Comparison of ENCODE assay signal across 13 cellular contexts in genomic region chr1:33392639-33393038, GRCh38. TPM values are rescaled to one million over a fixed set of nuclear protein-coding genes. Genes with fewer than 3 reads are reported as not detected.
DNase-seq lines count a peak whose midpoint lies in the region; ATAC-seq, FAIRE-seq and TF ChIP-seq lines count a peak whose summit lies in the region.
"Had no signal": no experiment of that assay in that cellular context is flagged by ENCODE, and none has a peak within 500 bp of the region (broad histone marks: within the 10 kb centered on the region; RNA-seq: fewer than 3 reads in every experiment).

No MANE protein-coding gene starts in this region.

- H2AFZ ChIP-seq in K562 (ENCODE audit: low read depth, low read length) (no peak overlapping the region), mammary epithelial cell (ENCODE audit: low read depth, low read length) (no peak overlapping the region)

- no peaks in the 10 kb centered on the region for H4K20me1 ChIP-seq in K562 (replicated peaks; ENCODE audit: control insufficient read depth, insufficient read depth, low read length)
- H4K20me1 ChIP-seq in mammary epithelial cell (ENCODE audit: insufficient read depth, low read length), result no peaks in the 10 kb centered on the region

- BruUV-seq in K562 (replicated peaks; lab: Mats Ljungman, UMichigan) (no TSS peak), mammary epithelial cell (replicated peaks; lab: Mats Ljungman, UMichigan) (no TSS peak)

- no peak overlapping the region for H3K4me3 ChIP-seq in BE2C (ENCODE audit: low read depth, low read length)
- H3K4me3 ChIP-seq in K562, result no peak overlapping the region
- no peak overlapping the region for H3K4me3 ChIP-seq in mammary epithelial cell (replicated peaks in 1 of 3; ENCODE audit: insufficient read depth in 1 of 3, low read depth in 2 of 3, low read length in 3 of 3)
- no peak overlapping the region for H3K4me3 ChIP-seq in tibial artery
- H3K4me3 ChIP-seq: GM12878, heart left ventricle, suprapubic skin had no signal

- no peak overlapping the region for H3K9ac ChIP-seq in K562 (ENCODE audit: insufficient read depth in 1 of 2, low read depth in 2 of 2, low read length in 2 of 2)
- H3K9ac ChIP-seq in mammary epithelial cell (ENCODE audit: insufficient read depth, low read length), result no peak overlapping the region

- ATAC-seq in K562, result no peak
- ATAC-seq: GM12878, heart left ventricle had no signal

- no peak overlapping the region for H3K4me2 ChIP-seq in K562 (ENCODE audit: insufficient read depth, low read length)
- no peak overlapping the region for H3K4me2 ChIP-seq in mammary epithelial cell (ENCODE audit: insufficient read depth, low read depth, low read length)

- FAIRE-seq in K562 (lab: Jason Lieb, UNC), result no peak
- FAIRE-seq: bronchial epithelial cell, GM12878 had no signal

- H3K27ac ChIP-seq in K562 (ENCODE audit: extremely low read depth, low read depth, low read length) (no peak overlapping the region), mammary epithelial cell (ENCODE audit: insufficient read depth, low read depth, low read length) (no peak overlapping the region), tibial artery (no peak overlapping the region)
- H3K27ac ChIP-seq: suprapubic skin had no signal

- DNase-seq in BE2C, result peak; percentile 39
- peak; percentile 46 for DNase-seq in LHCN-M2 (ENCODE audit: low read depth)
- DNase-seq in K562 (ENCODE audit: extremely low read depth in 1 of 4, low spot score in 3 of 4), result peak in 2 of 4 experiments; percentile 28 to 38
- DNase-seq in left kidney (ENCODE audit: low read depth, low spot score), result peak; percentile 69
- no peak for DNase-seq in mesenteric fat pad (ENCODE audit: low spot score)
- no peak for DNase-seq in C1 segment of cervical spinal cord (lab: John Stamatoyannopoulos, UW)
- no peak for DNase-seq in mammary epithelial cell
- no peak for DNase-seq in tibial artery
- DNase-seq: DND-41, heart left ventricle had no signal

- no peaks in the 10 kb centered on the region for H3K9me1 ChIP-seq in K562 (ENCODE audit: control insufficient read depth, insufficient read depth, low read length)

- intact Hi-C loops in K562 (cut with micrococcal nuclease), result no loop called here
- intact Hi-C loops in mammary epithelial cell (cut with micrococcal nuclease), result no loop called here
- intact Hi-C loops in tibial artery (cut with DNase I; ENCODE audit: low total_unique reads), result no loop called here

- dilution Hi-C loops in mammary epithelial cell (cut with HindIII; ENCODE audit: low sequenced_read_pairs), result no loop called here

- H3K4me1 ChIP-seq in BE2C, result no peaks in the 10 kb centered on the region; the same call in 1 of the 2 replicates
- peaks cover 5 to 24% of the 10 kb centered on the region in 2 experiments; a peak in 4 of 5 replicates for H3K4me1 ChIP-seq in K562 (replicated peaks in 1 of 2; ENCODE audit: control insufficient read depth in 2 of 2, insufficient read depth in 2 of 2, low read length in 2 of 2)
- peaks cover 5% of the 10 kb centered on the region for H3K4me1 ChIP-seq in mammary epithelial cell (ENCODE audit: insufficient read depth, low read length)
- peaks cover 0 to 30% (median 9%) of the 10 kb centered on the region in 4 donors for H3K4me1 ChIP-seq in tibial artery

- in situ Hi-C loops in K562 (cut with MboI), result no loop called here
- in situ Hi-C loops in mammary epithelial cell (cut with MboI; ENCODE audit: low sequenced_read_pairs in 2 of 2), result no loop called here

- no peaks in the 10 kb centered on the region for H3K79me2 ChIP-seq in K562 (ENCODE audit: control insufficient read depth, insufficient read depth, low read length)
- H3K79me2 ChIP-seq in mammary epithelial cell (ENCODE audit: insufficient read depth, low read length), result peaks cover 19% of the 10 kb centered on the region

- H3K36me3 ChIP-seq in BE2C (no peaks in the 10 kb centered on the region), K562 (ENCODE audit: control insufficient read depth, insufficient read depth, low read length) (no peaks in the 10 kb centered on the region), mammary epithelial cell (ENCODE audit: insufficient read depth, low read length) (no peaks in the 10 kb centered on the region), tibial artery (no peaks in the 10 kb centered on the region)
- H3K36me3 ChIP-seq: heart left ventricle, suprapubic skin had no signal

- no peaks in the 10 kb centered on the region for H3K9me3 ChIP-seq in BE2C
- H3K9me3 ChIP-seq in K562 (replicated peaks; ENCODE audit: control insufficient read depth, insufficient read depth, low read depth, low read length), result no peaks in the 10 kb centered on the region
- no peaks in the 10 kb centered on the region for H3K9me3 ChIP-seq in mammary epithelial cell (replicated peaks; ENCODE audit: insufficient read depth, low read length)
- no peaks in the 10 kb centered on the region for H3K9me3 ChIP-seq in tibial artery
- H3K9me3 ChIP-seq: heart left ventricle, suprapubic skin had no signal

- TF ChIP-seq EP300 in K562 (IDR thresholded peaks at IDR 0.05; ENCODE audit: low read length), result no peak

- H3K27me3 ChIP-seq in BE2C (no peaks in the 10 kb centered on the region), K562 (ENCODE audit: control insufficient read depth in 2 of 2, insufficient read depth in 2 of 2, low read length in 2 of 2) (peaks cover 0 to 9% of the 10 kb centered on the region in 2 experiments; a peak in 2 of 5 replicates), mammary epithelial cell (ENCODE audit: insufficient read depth, low read length) (no peaks in the 10 kb centered on the region), tibial artery (no peaks in the 10 kb centered on the region)
- H3K27me3 ChIP-seq: heart left ventricle, suprapubic skin had no signal

- POLR2A ChIA-PET in K562 (lab: Yijun Ruan, JAX), result interaction anchor here (2.2 kb wide), 1 partner anchor 21 kb away, joined by 6 read pairs; no protein-coding TSS in a partner anchor

- TF ChIP-seq RAD21 in K562 (CRISPR knock-in tag; conservative IDR thresholded peaks at IDR 0.05 in 1 of 2, IDR thresholded peaks at IDR 0.05 in 1 of 2), result no peak

- TF ChIP-seq CTCF in BE2C (IDR thresholded peaks at IDR 0.05; ENCODE audit: low read depth, low read length), result no peak
- no peak for TF ChIP-seq CTCF in K562 (IDR thresholded peaks at IDR 0.05 in 2 of 3, conservative IDR thresholded peaks at IDR 0.05 in 1 of 3; ENCODE audit: insufficient read depth in 2 of 3, low read depth in 1 of 3, low read length in 3 of 3)
- no peak for TF ChIP-seq CTCF in mammary epithelial cell (conservative IDR thresholded peaks at IDR 0.05 in 1 of 2, IDR thresholded peaks at IDR 0.05 in 1 of 2; ENCODE audit: extremely low read depth in 1 of 2, insufficient read depth in 1 of 2, low read depth in 1 of 2, low read length in 2 of 2)
- no peak for TF ChIP-seq CTCF in tibial artery (IDR thresholded peaks at IDR 0.05)

- no peak for TF ChIP-seq POLR2A in K562 (conservative IDR thresholded peaks at IDR 0.05)

- CTCF ChIA-PET in K562 (lab: Yijun Ruan, JAX; ENCODE audit: low intra/inter-chr PET ratio), result no interaction called here
- CTCF ChIA-PET in mammary epithelial cell (lab: Charles Lee; ENCODE audit: low non-redundant PET), result no interaction called here

- 2% methylated on average over 3 of the region's 3 CpGs for WGBS in K562 (ENCODE audit: insufficient coverage, low coverage, missing lambda C conversion rate)
- WGBS in mammary epithelial cell (ENCODE audit: low coverage, missing lambda C conversion rate), result 68% methylated on average over 3 of the region's 3 CpGs

TF ChIP-seq in K562, 482 proteins besides CTCF, POLR2A, EP300 and RAD21 (continues in another document):
- no peak for TF ChIP-seq KHSRP (IDR thresholded peaks at IDR 0.05)
- TF ChIP-seq NFYB (IDR thresholded peaks at IDR 0.05; ENCODE audit: extremely low read depth, insufficient read length), result peak; percentile 55
- no peak for TF ChIP-seq ZNF175 (CRISPR knock-in tag; IDR thresholded peaks at IDR 0.05; ENCODE audit: low read depth)
- peak; percentile 78 for TF ChIP-seq RFX1 (IDR thresholded peaks at IDR 0.05)
- no peak for TF ChIP-seq SLC30A9 (CRISPR knock-in tag; IDR thresholded peaks at IDR 0.05)
- no peak for TF ChIP-seq E2F5 (CRISPR knock-in tag; IDR thresholded peaks at IDR 0.05)
- no peak for TF ChIP-seq GABPA (tag; conservative IDR thresholded peaks at IDR 0.05; ENCODE audit: low read depth)
- no peak for TF ChIP-seq HLTF (IDR thresholded peaks at IDR 0.05)
- TF ChIP-seq RBM25 (IDR thresholded peaks at IDR 0.05; ENCODE audit: low read depth, low read length, severe bottlenecking), result peak; percentile 29
- no peak for TF ChIP-seq KLF16 (IDR thresholded peaks at IDR 0.05)
- TF ChIP-seq DDX20 (tag; IDR thresholded peaks at IDR 0.05; ENCODE audit: low read depth), result no peak

RNA-seq across cellular contexts. Expression of gene PHC2, which starts 38.3 kb away (rescaled TPM):
- 36.8 TPM for polyA plus RNA-seq in BE2C (2012; ENCODE audit: insufficient read depth, insufficient read length, low read depth)
- total RNA-seq in LHCN-M2 (2014; rRNA removed) (245 and 251 TPM in 2 replicates), K562 (2014; rRNA removed) (43.5 and 57.7 TPM in 2 replicates), K562 (2014; rRNA removed; fragmentation: Illumina TruSeq; extraction: Trizol) (27.0 and 29.9 TPM in 2 replicates), K562 (2015; rRNA removed; fragmentation: Illumina TruSeq; extraction: Trizol) (31.4 and 31.8 TPM in 2 replicates), K562 (2021) (59.9 and 67.6 TPM in 2 replicates), mesenteric fat pad (142 TPM), mammary epithelial cell (100 to 1,000 TPM; 136 to 140 TPM)
- polyA plus RNA-seq in LHCN-M2 (2012), result 112 TPM
- total RNA-seq in K562 (2011; cell fraction: chromatin; rRNA removed; ENCODE audit: low replicate concordance), result 6.6 and 20.6 TPM in 2 replicates
- total RNA-seq in K562 (2011; cell fraction: nucleolus; rRNA removed), result 11.1 and 17.3 TPM in 2 replicates
- 12.2 and 18.6 TPM in 2 replicates for total RNA-seq in K562 (2011; cell fraction: nucleoplasm; rRNA removed)
- polyA plus RNA-seq in K562 (2011; rRNA removed) (32.4 and 34.6 TPM in 2 replicates), K562 (2014; fragmentation: Illumina TruSeq; extraction: Trizol) (57.1 and 63.1 TPM in 2 replicates), K562 (2014; fragmentation: Nextera tagmentation; extraction: Ambion mirVana) (1 to 10 TPM; 3.1 to 5.8 TPM), K562 (2014; rRNA removed) (41.5 and 44.1 TPM in 2 replicates), mammary epithelial cell (106 TPM)
- polyA plus RNA-seq in K562 (2011; cell fraction: cytosol; rRNA removed), result 40.6 and 53.4 TPM in 2 replicates
- 34.0 and 43.0 TPM in 2 replicates for polyA plus RNA-seq in K562 (2011; cell fraction: nucleus; rRNA removed)
- 38.4 and 62.6 TPM in 2 replicates for polyA plus RNA-seq in K562 (2012)
- polyA minus RNA-seq in K562 (2011; rRNA and poly(A)+ RNA removed), result 14.3 and 16.3 TPM in 2 replicates
- polyA minus RNA-seq in K562 (2011; cell fraction: cytosol; rRNA and poly(A)+ RNA removed), result 23.4 and 24.0 TPM in 2 replicates
- polyA minus RNA-seq in K562 (2011; cell fraction: nucleus; rRNA and poly(A)+ RNA removed), result 11.0 and 13.1 TPM in 2 replicates
- polyA minus RNA-seq in mammary epithelial cell, result 144 TPM

Comparison
In these comparisons a context has a peak if more than half of its experiments do, and no peak if none do; other contexts are left out.
1. DNase-seq: peak in BE2C (single experiment), LHCN-M2 (single experiment) and left kidney (single experiment); none in mesenteric fat pad (single experiment), C1 segment of cervical spinal cord (0 of 14), mammary epithelial cell (single experiment) and tibial artery (0 of 2).